In the genomic region with DNA sequence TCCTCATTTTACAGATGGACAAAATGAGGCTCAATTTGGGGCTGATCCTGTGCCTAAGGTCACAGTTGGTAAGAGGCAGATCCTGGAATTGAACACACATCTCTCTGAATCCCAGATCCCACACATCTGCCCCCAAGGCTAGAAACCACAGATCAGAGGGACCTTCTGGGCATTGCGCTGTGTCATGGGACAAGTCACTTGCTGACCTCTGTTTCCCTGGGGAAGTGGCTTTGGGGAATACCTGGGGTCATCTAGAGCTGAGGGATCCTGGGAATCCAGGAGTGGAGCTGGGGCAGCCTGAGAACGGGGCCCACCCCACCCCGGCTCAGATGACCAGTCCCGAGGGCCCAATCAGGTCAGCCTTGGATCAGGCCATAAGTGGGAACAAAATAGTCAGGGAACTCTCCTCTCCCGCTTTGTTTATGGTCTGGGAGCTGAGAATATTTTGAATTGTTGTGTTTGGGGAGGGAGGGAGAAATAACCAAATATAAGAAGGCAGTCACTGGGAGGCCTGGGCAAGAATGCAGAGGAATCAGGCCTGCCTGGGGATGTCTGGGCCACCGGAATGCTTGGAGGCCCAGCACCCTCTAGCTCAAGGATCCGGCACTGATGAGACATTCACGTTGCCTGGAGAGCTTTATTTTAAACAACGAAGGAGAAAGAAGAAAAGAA, we compare ENCODE assay signal across 16 cellular contexts. TPM values are rescaled to one million over a fixed set of nuclear protein-coding genes. Genes with fewer than 3 reads are reported as not detected.
DNase-seq lines count a peak whose midpoint lies in the region; ATAC-seq and TF ChIP-seq lines count a peak whose summit lies in the region.
"Had no signal": no experiment of that assay in that cellular context is flagged by ENCODE, and none has a peak within 500 bp of the region (broad histone marks: within the 10 kb centered on the region; RNA-seq: fewer than 3 reads in every experiment).

No MANE protein-coding gene starts in this region.

- no peak for TF ChIP-seq CTCF in HFFc6 (IDR thresholded peaks at IDR 0.05)
- TF ChIP-seq CTCF in testis (IDR thresholded peaks at IDR 0.05), result peak in 1 of 3 experiments; percentile 11
- no peak for TF ChIP-seq CTCF in lower leg skin (IDR thresholded peaks at IDR 0.05)

- H3K36me3 Mint-ChIP-seq in HFFc6 (ENCODE audit: low read depth), result no peaks in the 10 kb centered on the region
- no peaks in the 10 kb centered on the region for H3K36me3 Mint-ChIP-seq in natural killer cell treated with Interleukin-12 subunit alpha and Interleukin-12 subunit beta and Interleukin-15 and Interleukin-18, amount 100 ng/mL, for 72 hours
- H3K36me3 Mint-ChIP-seq: activated CD8-positive, alpha-beta memory T cell treated with anti-CD3 and anti-CD28 coated beads, Interleukin-2, amount 10 ng/mL, durations not matched to agents 7 days and 5 days; activated naive CD8-positive, alpha-beta T cell; CD8-positive, alpha-beta T cell had no signal

- no peaks in the 10 kb centered on the region for H3K27me3 ChIP-seq in testis

- TF ChIP-seq POLR2A in testis (IDR thresholded peaks at IDR 0.05) (no peak), lower leg skin (IDR thresholded peaks at IDR 0.05) (no peak)

- no peak for ATAC-seq in natural killer cell treated with Interleukin-12 subunit alpha and Interleukin-12 subunit beta and Interleukin-15 and Interleukin-18, amount 100 ng/mL, for 72 hours
- ATAC-seq: activated CD8-positive, alpha-beta memory T cell treated with anti-CD3 and anti-CD28 coated beads, Interleukin-2, amount 10 ng/mL, durations not matched to agents 7 days and 5 days; CD8-positive, alpha-beta T cell had no signal

- no peaks in the 10 kb centered on the region for H3K4me1 ChIP-seq in testis

- intact Hi-C loops in testis (cut with DNase I; ENCODE audit: low total_unique reads) (no loop called here), lower leg skin (cut with DNase I; ENCODE audit: low total_unique reads) (no loop called here)

- no peaks in the 10 kb centered on the region for H3K36me3 ChIP-seq in testis (ENCODE audit: low read depth, missing control alignments)

- peaks cover 7% of the 10 kb centered on the region for H3K27me3 Mint-ChIP-seq in HFFc6 (ENCODE audit: insufficient read depth)
- peaks cover 4 to 12% of the 10 kb centered on the region in 2 donors for H3K27me3 Mint-ChIP-seq in natural killer cell treated with Interleukin-12 subunit alpha and Interleukin-12 subunit beta and Interleukin-15 and Interleukin-18, amount 100 ng/mL, for 72 hours
- H3K27me3 Mint-ChIP-seq: activated naive CD8-positive, alpha-beta T cell had no signal

- DNase-seq in HFFc6 (no peak), dedifferentiated amniotic fluid mesenchymal stem cell (ENCODE audit: extremely low spot score) (peak; percentile 72), testis (peak; percentile 28), DMS153 treated with DMSO at 0.1 percent for 48 hours (lab: John Stamatoyannopoulos, UW; ENCODE audit: unreplicated experiment) (no peak), lower leg skin (ENCODE audit: low spot score in 2 of 2) (no peak), NCI-H2227 treated with DMSO at 0.1 percent for 48 hours (lab: John Stamatoyannopoulos, UW) (no peak)
- DNase-seq in natural killer cell treated with Interleukin-12 subunit alpha and Interleukin-12 subunit beta and Interleukin-15 and Interleukin-18, amount 100 ng/mL, for 72 hours (ENCODE audit: low spot score), result peak; percentile 13
- DNase-seq: activated CD8-positive, alpha-beta memory T cell treated with anti-CD3 and anti-CD28 coated beads, Interleukin-2, amount 10 ng/mL, durations not matched to agents 7 days and 5 days; CD8-positive, alpha-beta T cell; cortex of kidney; NCI-H1105 treated with DMSO at 0.1 percent for 48 hours; NCI-H446 treated with DMSO at 0.1 percent for 48 hours; OCI-M1; SK-N-SH; stimulated activated CD8-positive, alpha-beta memory T cell treated with anti-CD3 and anti-CD28 coated beads, Interleukin-4, amount 100 ng/mL, for 48 hours had no signal

- no peaks in the 10 kb centered on the region for H3K9me3 ChIP-seq in testis
- H3K9me3 ChIP-seq: SK-N-SH had no signal

- no peaks in the 10 kb centered on the region for H3K9me3 Mint-ChIP-seq in HFFc6
- H3K9me3 Mint-ChIP-seq in natural killer cell treated with Interleukin-12 subunit alpha and Interleukin-12 subunit beta and Interleukin-15 and Interleukin-18, amount 100 ng/mL, for 72 hours, result no peaks in the 10 kb centered on the region
- H3K9me3 Mint-ChIP-seq: CD8-positive, alpha-beta T cell had no signal

- H3K27ac ChIP-seq in testis, result no peak overlapping the region

- peaks cover 28% of the 10 kb centered on the region for H3K4me1 Mint-ChIP-seq in HFFc6 (ENCODE audit: low read depth)
- peaks cover 19% of the 10 kb centered on the region in 2 donors for H3K4me1 Mint-ChIP-seq in natural killer cell treated with Interleukin-12 subunit alpha and Interleukin-12 subunit beta and Interleukin-15 and Interleukin-18, amount 100 ng/mL, for 72 hours (ENCODE audit: low read depth in 2 of 2)

- peak overlapping the region; percentile 53 for H3K27ac Mint-ChIP-seq in HFFc6
- no peak overlapping the region for H3K27ac Mint-ChIP-seq in natural killer cell treated with Interleukin-12 subunit alpha and Interleukin-12 subunit beta and Interleukin-15 and Interleukin-18, amount 100 ng/mL, for 72 hours
- H3K27ac Mint-ChIP-seq: activated CD8-positive, alpha-beta memory T cell treated with anti-CD3 and anti-CD28 coated beads, Interleukin-2, amount 10 ng/mL, durations not matched to agents 7 days and 5 days; activated naive CD8-positive, alpha-beta T cell; CD8-positive, alpha-beta T cell had no signal

- no peak overlapping the region for H3K4me3 Mint-ChIP-seq in HFFc6
- no peak overlapping the region for H3K4me3 Mint-ChIP-seq in natural killer cell treated with Interleukin-12 subunit alpha and Interleukin-12 subunit beta and Interleukin-15 and Interleukin-18, amount 100 ng/mL, for 72 hours
- H3K4me3 Mint-ChIP-seq: activated CD8-positive, alpha-beta memory T cell treated with anti-CD3 and anti-CD28 coated beads, Interleukin-2, amount 10 ng/mL, durations not matched to agents 7 days and 5 days; activated naive CD8-positive, alpha-beta T cell; CD8-positive, alpha-beta T cell had no signal

- H3K4me3 ChIP-seq in testis (no peak overlapping the region), lower leg skin (ENCODE audit: low read depth, poor library complexity, severe bottlenecking) (no peak overlapping the region)

- WGBS in testis, 2 donors, result 60 to 68% methylated on average over 8 to 9 of the region's 9 CpGs
- WGBS in lower leg skin, 2 donors, result 79 to 80% methylated on average over 9 of the region's 9 CpGs

RNA-seq across cellular contexts. Expression of gene SLC6A6, which starts 8.8 kb away (rescaled TPM):
- 10 to 100 TPM; 22.5 to 33.0 (median 28.6) TPM for total RNA-seq in HFFc6 (2021; fragmentation: NEBNext Ultra II Directional; extraction: Animal tissue kit (Norgen Biotek cat#: 25700))
- 10 to 100 TPM; 20.4 to 56.7 TPM for total RNA-seq in natural killer cell treated with Interleukin-12 subunit alpha and Interleukin-12 subunit beta and Interleukin-15 and Interleukin-18, amount 100 ng/mL, for 72 hours
- 10 to 100 TPM; 13.7 to 14.9 TPM for total RNA-seq in testis
- polyA plus RNA-seq in testis (ENCODE audit: insufficient read depth, low read depth, low replicate concordance), result 9.7 TPM
- total RNA-seq in lower leg skin, result 100 to 1,000 TPM in 1 of 4 donors, 10 to 100 TPM in 3; 34.4 to 166 (median 55.2) TPM

Comparison
In these comparisons a context has a peak if more than half of its experiments do, and no peak if none do; other contexts are left out.
1. DNase-seq: peak in dedifferentiated amniotic fluid mesenchymal stem cell (single experiment), natural killer cell treated with Interleukin-12 subunit alpha and Interleukin-12 subunit beta and Interleukin-15 and Interleukin-18, amount 100 ng/mL, for 72 hours (single experiment) and testis (single experiment); none in HFFc6 (single experiment), DMS153 treated with DMSO at 0.1 percent for 48 hours (single experiment), lower leg skin (0 of 2) and NCI-H2227 treated with DMSO at 0.1 percent for 48 hours (single experiment).